In the genomic region with DNA sequence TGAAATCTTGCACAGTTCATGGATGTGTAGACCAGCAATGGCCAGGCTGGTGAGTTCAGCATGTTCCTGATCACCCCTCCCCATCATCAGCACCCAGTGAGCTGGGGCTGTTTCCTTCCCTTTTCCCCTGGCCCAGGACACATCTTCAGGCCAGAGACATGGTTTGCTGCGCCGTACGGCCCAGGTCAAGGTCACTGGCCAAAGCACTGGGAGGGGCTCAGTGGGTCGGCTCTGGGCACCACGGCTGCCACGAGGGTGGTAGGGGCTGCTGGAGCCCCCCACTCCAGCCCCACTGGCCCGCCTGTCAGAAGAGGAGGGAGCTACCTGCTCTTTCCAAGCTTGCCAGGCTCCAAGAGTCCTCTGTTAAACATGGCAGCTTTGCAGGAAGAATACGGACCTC, we compare ENCODE assay signal across 1 cellular context.
TF ChIP-seq lines count a peak whose summit lies in the region.

No MANE protein-coding gene starts in this region.

TF ChIP-seq in WTC11, 78 proteins besides CTCF, POLR2A, EP300 and RAD21 (continued from another document):
- TF ChIP-seq, protein P1, sequence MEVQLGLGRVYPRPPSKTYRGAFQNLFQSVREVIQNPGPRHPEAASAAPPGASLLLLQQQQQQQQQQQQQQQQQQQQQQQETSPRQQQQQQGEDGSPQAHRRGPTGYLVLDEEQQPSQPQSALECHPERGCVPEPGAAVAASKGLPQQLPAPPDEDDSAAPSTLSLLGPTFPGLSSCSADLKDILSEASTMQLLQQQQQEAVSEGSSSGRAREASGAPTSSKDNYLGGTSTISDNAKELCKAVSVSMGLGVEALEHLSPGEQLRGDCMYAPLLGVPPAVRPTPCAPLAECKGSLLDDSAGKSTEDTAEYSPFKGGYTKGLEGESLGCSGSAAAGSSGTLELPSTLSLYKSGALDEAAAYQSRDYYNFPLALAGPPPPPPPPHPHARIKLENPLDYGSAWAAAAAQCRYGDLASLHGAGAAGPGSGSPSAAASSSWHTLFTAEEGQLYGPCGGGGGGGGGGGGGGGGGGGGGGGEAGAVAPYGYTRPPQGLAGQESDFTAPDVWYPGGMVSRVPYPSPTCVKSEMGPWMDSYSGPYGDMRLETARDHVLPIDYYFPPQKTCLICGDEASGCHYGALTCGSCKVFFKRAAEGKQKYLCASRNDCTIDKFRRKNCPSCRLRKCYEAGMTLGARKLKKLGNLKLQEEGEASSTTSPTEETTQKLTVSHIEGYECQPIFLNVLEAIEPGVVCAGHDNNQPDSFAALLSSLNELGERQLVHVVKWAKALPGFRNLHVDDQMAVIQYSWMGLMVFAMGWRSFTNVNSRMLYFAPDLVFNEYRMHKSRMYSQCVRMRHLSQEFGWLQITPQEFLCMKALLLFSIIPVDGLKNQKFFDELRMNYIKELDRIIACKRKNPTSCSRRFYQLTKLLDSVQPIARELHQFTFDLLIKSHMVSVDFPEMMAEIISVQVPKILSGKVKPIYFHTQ (CRISPR knock-in tag; IDR thresholded peaks at IDR 0.05), result no peak
- no peak for TF ChIP-seq ELF4 (CRISPR knock-in tag; IDR thresholded peaks at IDR 0.05; ENCODE audit: low read depth)
- no peak for TF ChIP-seq NFE2L1 (CRISPR knock-in tag; IDR thresholded peaks at IDR 0.05)
- TF ChIP-seq JUN (CRISPR knock-in tag; IDR thresholded peaks at IDR 0.05), result no peak
- TF ChIP-seq GTF2I (CRISPR knock-in tag; conservative IDR thresholded peaks at IDR 0.05), result no peak
- TF ChIP-seq ZNF138 (CRISPR knock-in tag; conservative IDR thresholded peaks at IDR 0.05), result no peak
- TF ChIP-seq MYBL2 (CRISPR knock-in tag; IDR thresholded peaks at IDR 0.05), result no peak
- no peak for TF ChIP-seq ETV6 (CRISPR knock-in tag; IDR thresholded peaks at IDR 0.05)
- no peak for TF ChIP-seq TP53 (CRISPR knock-in tag; IDR thresholded peaks at IDR 0.05)
- TF ChIP-seq, protein P2, sequence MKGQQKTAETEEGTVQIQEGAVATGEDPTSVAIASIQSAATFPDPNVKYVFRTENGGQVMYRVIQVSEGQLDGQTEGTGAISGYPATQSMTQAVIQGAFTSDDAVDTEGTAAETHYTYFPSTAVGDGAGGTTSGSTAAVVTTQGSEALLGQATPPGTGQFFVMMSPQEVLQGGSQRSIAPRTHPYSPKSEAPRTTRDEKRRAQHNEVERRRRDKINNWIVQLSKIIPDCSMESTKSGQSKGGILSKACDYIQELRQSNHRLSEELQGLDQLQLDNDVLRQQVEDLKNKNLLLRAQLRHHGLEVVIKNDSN (CRISPR knock-in tag; IDR thresholded peaks at IDR 0.05), result no peak
- no peak for TF ChIP-seq SMAD3 (CRISPR knock-in tag; IDR thresholded peaks at IDR 0.05; ENCODE audit: borderline replicate concordance)
